In genomic region chr5:179801304-179802206, GRCh38 we compare ENCODE assay signal across 1 cellular context.
TF ChIP-seq lines count a peak whose summit lies in the region.

No MANE protein-coding gene starts in this region.

TF ChIP-seq in endothelial cell of umbilical vein, 7 proteins besides CTCF, POLR2A, EP300 and RAD21:
- TF ChIP-seq EZH2 (IDR thresholded peaks at IDR 0.05; ENCODE audit: borderline replicate concordance, low read depth, low read length, severe bottlenecking) (no peak), FOS (IDR thresholded peaks at IDR 0.05; ENCODE audit: borderline replicate concordance, insufficient read depth, low read length) (no peak), POLR2AphosphoS5 (IDR thresholded peaks at IDR 0.05; ENCODE audit: insufficient read depth, low read depth, low read length) (no peak), MAX (IDR thresholded peaks at IDR 0.05; ENCODE audit: insufficient read depth, insufficient read length) (no peak), MYC (IDR thresholded peaks at IDR 0.05; ENCODE audit: low read depth, low read length) (no peak), GATA2 (IDR thresholded peaks at IDR 0.05; ENCODE audit: insufficient read depth, insufficient read length, low read depth, low read length) (no peak), JUN (IDR thresholded peaks at IDR 0.05; ENCODE audit: borderline replicate concordance, insufficient read depth, insufficient read length, low read depth) (no peak)
